Comparison of ENCODE assay signal across 8 cellular contexts in the genomic region with DNA sequence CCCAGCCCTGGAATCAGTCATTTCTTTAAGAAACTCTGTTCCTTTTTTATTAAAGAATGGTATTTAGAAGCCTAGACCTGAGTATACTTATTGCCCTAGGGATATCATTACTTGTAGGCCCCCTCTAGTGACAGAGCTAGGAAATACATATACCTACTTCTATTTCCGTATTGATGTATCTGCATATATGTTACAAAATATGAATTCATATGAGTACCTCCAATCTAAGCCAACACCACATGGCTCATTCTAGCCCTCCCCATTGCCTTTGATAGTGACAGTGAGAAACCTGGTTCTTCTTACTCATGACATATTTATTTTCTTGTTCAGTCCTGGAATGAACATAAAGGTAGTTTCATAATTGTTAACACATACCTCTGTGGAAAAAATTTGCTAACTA.
DNase-seq lines count a peak whose midpoint lies in the region; ATAC-seq and TF ChIP-seq lines count a peak whose summit lies in the region.

No MANE protein-coding gene starts in this region.

- TF ChIP-seq CTCF in GM23338 (conservative IDR thresholded peaks at IDR 0.05; ENCODE audit: low read depth in 2 of 2) (peak; percentile 48 to 63), right lobe of liver (IDR thresholded peaks at IDR 0.05) (peak; percentile 33 to 43 (median 39))

- WGBS in right lobe of liver (ENCODE audit: insufficient coverage, low coverage, low lambda C conversion rate, missing lambda C conversion rate): 8% methylated on average over 1 of the region's 1 CpG

- H3K27me3 Mint-ChIP-seq in GM23338 (ENCODE audit: insufficient read depth, low read depth, poor library complexity): peaks cover 2% of the 10 kb centered on the region
- H3K27me3 Mint-ChIP-seq in activated T-helper 2 cell treated with anti-CD3 and anti-CD28 coated beads, Interferon-gamma antibody, Interleukin-2, Interleukin-4, amounts not matched to agents 10 μg/mL and 5 μg/mL and 100 μg/mL, durations not matched to agents 14 hours and 24 hours and 36 hours (ENCODE audit: low read depth): no peaks in the 10 kb centered on the region

- TF ChIP-seq POLR2A in right lobe of liver (IDR thresholded peaks at IDR 0.05): no peak

- H3K27ac Mint-ChIP-seq in GM23338: no peak overlapping the region
- H3K27ac Mint-ChIP-seq in activated T-helper 2 cell treated with anti-CD3 and anti-CD28 coated beads, Interferon-gamma antibody, Interleukin-2, Interleukin-4, amounts not matched to agents 10 μg/mL and 5 μg/mL and 100 μg/mL, durations not matched to agents 14 hours and 24 hours and 36 hours: no peak overlapping the region

- H3K4me3 Mint-ChIP-seq in GM23338: no peak overlapping the region
- H3K4me3 Mint-ChIP-seq in activated T-helper 2 cell treated with anti-CD3 and anti-CD28 coated beads, Interferon-gamma antibody, Interleukin-2, Interleukin-4, amounts not matched to agents 10 μg/mL and 5 μg/mL and 100 μg/mL, durations not matched to agents 14 hours and 24 hours and 36 hours (ENCODE audit: low read depth): no peak overlapping the region

- H3K4me1 Mint-ChIP-seq in GM23338: no peaks in the 10 kb centered on the region
- peaks cover 9% of the 10 kb centered on the region for H3K4me1 Mint-ChIP-seq in activated T-helper 2 cell treated with anti-CD3 and anti-CD28 coated beads, Interferon-gamma antibody, Interleukin-2, Interleukin-4, amounts not matched to agents 10 μg/mL and 5 μg/mL and 100 μg/mL, durations not matched to agents 14 hours and 24 hours and 36 hours (ENCODE audit: low read depth)

- H3K4me1 ChIP-seq in GM23338 (ENCODE audit: insufficient read depth) (no peaks in the 10 kb centered on the region), right lobe of liver (no peaks in the 10 kb centered on the region)

- no peak overlapping the region for H3K27ac ChIP-seq in GM23338 (ENCODE audit: low read depth)
- no peak overlapping the region for H3K27ac ChIP-seq in right lobe of liver

- intact Hi-C loops in right lobe of liver (cut with DNase I): no loop called here
- intact Hi-C loops in activated T-helper 2 cell treated with anti-CD3 and anti-CD28 coated beads, Interferon-gamma antibody, Interleukin-2, Interleukin-4, amounts not matched to agents 10 μg/mL and 5 μg/mL and 100 μg/mL, durations not matched to agents 14 hours and 24 hours and 36 hours (cut with micrococcal nuclease): loop anchor here (1.0 to 2.0 kb wide), 3 partner anchors 96 to 184 kb away; partner anchors contain the start of gene LYRM4

- H3K36me3 ChIP-seq in GM23338 (ENCODE audit: insufficient read depth): no peaks in the 10 kb centered on the region
- no peaks in the 10 kb centered on the region for H3K36me3 ChIP-seq in right lobe of liver

- H3K9me3 Mint-ChIP-seq in GM23338: peaks cover 4% of the 10 kb centered on the region; the same call in 2 of the 3 replicates
- no peaks in the 10 kb centered on the region for H3K9me3 Mint-ChIP-seq in activated T-helper 2 cell treated with anti-CD3 and anti-CD28 coated beads, Interferon-gamma antibody, Interleukin-2, Interleukin-4, amounts not matched to agents 10 μg/mL and 5 μg/mL and 100 μg/mL, durations not matched to agents 14 hours and 24 hours and 36 hours

- H3K79me2 ChIP-seq in GM23338 (replicated peaks; ENCODE audit: insufficient read depth): peaks cover 3% of the 10 kb centered on the region; the same call in 1 of the 2 replicates

- H2AFZ ChIP-seq in GM23338: no peak overlapping the region

- H3K4me2 ChIP-seq in GM23338: no peak overlapping the region

- ATAC-seq in GM23338 (no peak), right lobe of liver (peak in 3 of 4 donors; percentile 47 to 59 (median 48)), GM18511 (IDR thresholded peaks at IDR 0.05; ENCODE audit: unreplicated experiment) (no peak)

- H3K27me3 ChIP-seq in GM23338 (ENCODE audit: insufficient read depth): no peaks in the 10 kb centered on the region
- no peaks in the 10 kb centered on the region for H3K27me3 ChIP-seq in right lobe of liver

- H3F3A ChIP-seq in GM23338 (replicated peaks; ENCODE audit: low read depth): no peaks in the 10 kb centered on the region

- H3K9me2 ChIP-seq in GM23338 (ENCODE audit: insufficient read depth): no peaks in the 10 kb centered on the region

- peaks cover 4% of the 10 kb centered on the region; the same call in 1 of the 3 replicates for H3K36me3 Mint-ChIP-seq in GM23338 (ENCODE audit: low read depth)
- no peaks in the 10 kb centered on the region for H3K36me3 Mint-ChIP-seq in activated T-helper 2 cell treated with anti-CD3 and anti-CD28 coated beads, Interferon-gamma antibody, Interleukin-2, Interleukin-4, amounts not matched to agents 10 μg/mL and 5 μg/mL and 100 μg/mL, durations not matched to agents 14 hours and 24 hours and 36 hours (ENCODE audit: low read depth)

- H3K9me3 ChIP-seq in right lobe of liver: no peaks in the 10 kb centered on the region

- DNase-seq in DMS79 treated with DMSO at 0.1 percent for 48 hours (lab: John Stamatoyannopoulos, UW) (peak; percentile 10), GM23338 (ENCODE audit: low spot score) (peak; percentile 61), NCI-H526 (lab: John Stamatoyannopoulos, UW) (peak; percentile 18 to 69), amniotic stem cell (lab: John Stamatoyannopoulos, UW) (peak; percentile 50), right lobe of liver (no peak), HK-2 (ENCODE audit: unreplicated experiment) (no peak)
- DNase-seq in activated T-helper 2 cell treated with anti-CD3 and anti-CD28 coated beads, Interferon-gamma antibody, Interleukin-2, Interleukin-4, amounts not matched to agents 10 μg/mL and 5 μg/mL and 100 μg/mL, durations not matched to agents 14 hours and 24 hours and 36 hours (ENCODE audit: low spot score): no peak

- H3K4me3 ChIP-seq in GM23338: no peak overlapping the region
- no peak overlapping the region for H3K4me3 ChIP-seq in right lobe of liver

- H4K20me1 ChIP-seq in GM23338 (replicated peaks; ENCODE audit: insufficient read depth): no peaks in the 10 kb centered on the region

TF ChIP-seq in GM23338, 12 proteins besides CTCF, POLR2A, EP300 and RAD21:
- TF ChIP-seq POLR2AphosphoS5 (IDR thresholded peaks at IDR 0.05; ENCODE audit: low read depth): no peak
- TF ChIP-seq ZNF331 (CRISPR knock-in tag; IDR thresholded peaks at IDR 0.05; ENCODE audit: low read depth): no peak
- TF ChIP-seq REST (IDR thresholded peaks at IDR 0.05; ENCODE audit: unreplicated experiment): no peak
- TF ChIP-seq CREB1 (CRISPR knock-in tag; IDR thresholded peaks at IDR 0.05; ENCODE audit: low read depth): no peak

Comparison
In these comparisons a context has a peak if more than half of its experiments do, and no peak if none do; other contexts are left out.
1. DNase-seq: peak in DMS79 treated with DMSO at 0.1 percent for 48 hours (single experiment), GM23338 (single experiment), NCI-H526 (2 of 2) and amniotic stem cell (single experiment); none in right lobe of liver (0 of 3), HK-2 (single experiment) and activated T-helper 2 cell treated with anti-CD3 and anti-CD28 coated beads, Interferon-gamma antibody, Interleukin-2, Interleukin-4, amounts not matched to agents 10 μg/mL and 5 μg/mL and 100 μg/mL, durations not matched to agents 14 hours and 24 hours and 36 hours (single experiment).
2. ATAC-seq: peak in right lobe of liver (3 of 4); none in GM23338 (single experiment) and GM18511 (single experiment).